1 cellular context compared by ENCODE assay signal in the genomic region with DNA sequence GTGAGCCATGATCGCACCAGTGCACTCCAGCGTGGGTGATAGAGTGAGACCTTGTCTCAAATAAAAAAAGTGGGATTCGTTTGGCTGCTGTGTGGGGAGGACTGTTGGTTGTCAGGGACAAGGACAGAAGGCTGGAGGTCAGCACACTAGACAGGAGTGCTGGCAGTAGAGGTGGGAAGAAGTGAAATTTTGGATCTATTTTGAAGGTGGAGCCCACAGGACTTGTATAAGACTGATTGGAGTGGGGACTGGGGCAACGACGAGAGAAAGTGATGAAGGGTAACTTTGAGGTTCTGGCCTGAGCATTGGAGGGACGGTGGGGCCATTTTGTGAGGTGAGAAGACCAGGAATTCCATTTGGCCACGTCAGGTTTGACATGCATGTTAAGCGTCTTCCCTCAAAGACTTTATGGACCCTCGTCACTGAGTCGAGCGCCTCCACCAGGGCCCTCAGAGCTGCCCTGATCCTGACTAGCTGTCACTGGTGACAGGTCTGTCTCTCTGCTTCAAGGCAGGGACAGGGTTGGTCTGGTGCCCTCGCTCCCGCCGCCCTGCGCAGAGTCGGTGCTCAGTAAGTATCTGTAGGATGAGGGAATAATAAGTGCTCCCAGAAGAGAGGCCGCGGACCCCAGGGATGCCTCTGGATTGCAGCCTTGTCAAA.
TF ChIP-seq lines count a peak whose summit lies in the region.

No MANE protein-coding gene starts in this region.

TF ChIP-seq in HepG2, 621 proteins besides CTCF, POLR2A, EP300 and RAD21 (continues in another document):
- no peak for TF ChIP-seq MAF1 (CRISPR knock-in tag; IDR thresholded peaks at IDR 0.05; ENCODE audit: borderline replicate concordance)
- TF ChIP-seq ISL2 (CRISPR knock-in tag; IDR thresholded peaks at IDR 0.05) = no peak
- no peak for TF ChIP-seq GABPA (IDR thresholded peaks at IDR 0.05; ENCODE audit: low read depth, low read length)
- TF ChIP-seq GABPA (CRISPR knock-in tag; IDR thresholded peaks at IDR 0.05; ENCODE audit: low read depth) = no peak
- TF ChIP-seq NONO (IDR thresholded peaks at IDR 0.05) = no peak
- TF ChIP-seq NONO (CRISPR knock-in tag; conservative IDR thresholded peaks at IDR 0.05) = no peak
- TF ChIP-seq, protein P1, sequence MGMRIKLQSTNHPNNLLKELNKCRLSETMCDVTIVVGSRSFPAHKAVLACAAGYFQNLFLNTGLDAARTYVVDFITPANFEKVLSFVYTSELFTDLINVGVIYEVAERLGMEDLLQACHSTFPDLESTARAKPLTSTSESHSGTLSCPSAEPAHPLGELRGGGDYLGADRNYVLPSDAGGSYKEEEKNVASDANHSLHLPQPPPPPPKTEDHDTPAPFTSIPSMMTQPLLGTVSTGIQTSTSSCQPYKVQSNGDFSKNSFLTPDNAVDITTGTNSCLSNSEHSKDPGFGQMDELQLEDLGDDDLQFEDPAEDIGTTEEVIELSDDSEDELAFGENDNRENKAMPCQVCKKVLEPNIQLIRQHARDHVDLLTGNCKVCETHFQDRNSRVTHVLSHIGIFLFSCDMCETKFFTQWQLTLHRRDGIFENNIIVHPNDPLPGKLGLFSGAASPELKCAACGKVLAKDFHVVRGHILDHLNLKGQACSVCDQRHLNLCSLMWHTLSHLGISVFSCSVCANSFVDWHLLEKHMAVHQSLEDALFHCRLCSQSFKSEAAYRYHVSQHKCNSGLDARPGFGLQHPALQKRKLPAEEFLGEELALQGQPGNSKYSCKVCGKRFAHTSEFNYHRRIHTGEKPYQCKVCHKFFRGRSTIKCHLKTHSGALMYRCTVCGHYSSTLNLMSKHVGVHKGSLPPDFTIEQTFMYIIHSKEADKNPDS (CRISPR knock-in tag; IDR thresholded peaks at IDR 0.05) = no peak
- TF ChIP-seq MEIS1 (CRISPR knock-in tag; IDR thresholded peaks at IDR 0.05; ENCODE audit: borderline replicate concordance) = 0 out of 2 replicates have a peak, but pooled peaks have one; percentile 35
- TF ChIP-seq MEIS2 (CRISPR knock-in tag; IDR thresholded peaks at IDR 0.05) = no peak
- 0 out of 2 replicates have a peak, but pooled peaks have one; percentile 14 for TF ChIP-seq CREB1 (IDR thresholded peaks at IDR 0.05)
- TF ChIP-seq CREB1 (CRISPR knock-in tag; IDR thresholded peaks at IDR 0.05) = no peak
- TF ChIP-seq ZNF253 (CRISPR knock-in tag; IDR thresholded peaks at IDR 0.05; ENCODE audit: borderline replicate concordance) = no peak
- TF ChIP-seq ZNF569 (CRISPR knock-in tag; IDR thresholded peaks at IDR 0.05; ENCODE audit: borderline replicate concordance) = no peak
- no peak for TF ChIP-seq SP5 (CRISPR knock-in tag; IDR thresholded peaks at IDR 0.05; ENCODE audit: borderline replicate concordance, low read depth)
- TF ChIP-seq, protein P2, sequence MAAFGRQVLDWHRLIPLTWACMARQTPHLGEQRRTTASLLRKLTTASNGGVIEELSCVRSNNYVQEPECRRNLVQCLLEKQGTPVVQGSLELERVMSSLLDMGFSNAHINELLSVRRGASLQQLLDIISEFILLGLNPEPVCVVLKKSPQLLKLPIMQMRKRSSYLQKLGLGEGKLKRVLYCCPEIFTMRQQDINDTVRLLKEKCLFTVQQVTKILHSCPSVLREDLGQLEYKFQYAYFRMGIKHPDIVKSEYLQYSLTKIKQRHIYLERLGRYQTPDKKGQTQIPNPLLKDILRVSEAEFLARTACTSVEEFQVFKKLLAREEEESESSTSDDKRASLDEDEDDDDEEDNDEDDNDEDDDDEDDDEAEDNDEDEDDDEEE (CRISPR knock-in tag; IDR thresholded peaks at IDR 0.05) = no peak
- TF ChIP-seq, protein P3, sequence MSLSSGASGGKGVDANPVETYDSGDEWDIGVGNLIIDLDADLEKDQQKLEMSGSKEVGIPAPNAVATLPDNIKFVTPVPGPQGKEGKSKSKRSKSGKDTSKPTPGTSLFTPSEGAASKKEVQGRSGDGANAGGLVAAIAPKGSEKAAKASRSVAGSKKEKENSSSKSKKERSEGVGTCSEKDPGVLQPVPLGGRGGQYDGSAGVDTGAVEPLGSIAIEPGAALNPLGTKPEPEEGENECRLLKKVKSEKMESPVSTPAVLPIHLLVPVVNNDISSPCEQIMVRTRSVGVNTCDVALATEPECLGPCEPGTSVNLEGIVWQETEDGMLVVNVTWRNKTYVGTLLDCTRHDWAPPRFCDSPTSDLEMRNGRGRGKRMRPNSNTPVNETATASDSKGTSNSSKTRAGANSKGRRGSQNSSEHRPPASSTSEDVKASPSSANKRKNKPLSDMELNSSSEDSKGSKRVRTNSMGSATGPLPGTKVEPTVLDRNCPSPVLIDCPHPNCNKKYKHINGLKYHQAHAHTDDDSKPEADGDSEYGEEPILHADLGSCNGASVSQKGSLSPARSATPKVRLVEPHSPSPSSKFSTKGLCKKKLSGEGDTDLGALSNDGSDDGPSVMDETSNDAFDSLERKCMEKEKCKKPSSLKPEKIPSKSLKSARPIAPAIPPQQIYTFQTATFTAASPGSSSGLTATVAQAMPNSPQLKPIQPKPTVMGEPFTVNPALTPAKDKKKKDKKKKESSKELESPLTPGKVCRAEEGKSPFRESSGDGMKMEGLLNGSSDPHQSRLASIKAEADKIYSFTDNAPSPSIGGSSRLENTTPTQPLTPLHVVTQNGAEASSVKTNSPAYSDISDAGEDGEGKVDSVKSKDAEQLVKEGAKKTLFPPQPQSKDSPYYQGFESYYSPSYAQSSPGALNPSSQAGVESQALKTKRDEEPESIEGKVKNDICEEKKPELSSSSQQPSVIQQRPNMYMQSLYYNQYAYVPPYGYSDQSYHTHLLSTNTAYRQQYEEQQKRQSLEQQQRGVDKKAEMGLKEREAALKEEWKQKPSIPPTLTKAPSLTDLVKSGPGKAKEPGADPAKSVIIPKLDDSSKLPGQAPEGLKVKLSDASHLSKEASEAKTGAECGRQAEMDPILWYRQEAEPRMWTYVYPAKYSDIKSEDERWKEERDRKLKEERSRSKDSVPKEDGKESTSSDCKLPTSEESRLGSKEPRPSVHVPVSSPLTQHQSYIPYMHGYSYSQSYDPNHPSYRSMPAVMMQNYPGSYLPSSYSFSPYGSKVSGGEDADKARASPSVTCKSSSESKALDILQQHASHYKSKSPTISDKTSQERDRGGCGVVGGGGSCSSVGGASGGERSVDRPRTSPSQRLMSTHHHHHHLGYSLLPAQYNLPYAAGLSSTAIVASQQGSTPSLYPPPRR (CRISPR knock-in tag; IDR thresholded peaks at IDR 0.05; ENCODE audit: borderline replicate concordance) = no peak
- no peak for TF ChIP-seq CC2D1A (CRISPR knock-in tag; IDR thresholded peaks at IDR 0.05)
- no peak for TF ChIP-seq ZNF12 (CRISPR knock-in tag; IDR thresholded peaks at IDR 0.05)
- TF ChIP-seq GATA4 (IDR thresholded peaks at IDR 0.05; ENCODE audit: borderline replicate concordance, low read depth) = no peak
- TF ChIP-seq, protein P4, sequence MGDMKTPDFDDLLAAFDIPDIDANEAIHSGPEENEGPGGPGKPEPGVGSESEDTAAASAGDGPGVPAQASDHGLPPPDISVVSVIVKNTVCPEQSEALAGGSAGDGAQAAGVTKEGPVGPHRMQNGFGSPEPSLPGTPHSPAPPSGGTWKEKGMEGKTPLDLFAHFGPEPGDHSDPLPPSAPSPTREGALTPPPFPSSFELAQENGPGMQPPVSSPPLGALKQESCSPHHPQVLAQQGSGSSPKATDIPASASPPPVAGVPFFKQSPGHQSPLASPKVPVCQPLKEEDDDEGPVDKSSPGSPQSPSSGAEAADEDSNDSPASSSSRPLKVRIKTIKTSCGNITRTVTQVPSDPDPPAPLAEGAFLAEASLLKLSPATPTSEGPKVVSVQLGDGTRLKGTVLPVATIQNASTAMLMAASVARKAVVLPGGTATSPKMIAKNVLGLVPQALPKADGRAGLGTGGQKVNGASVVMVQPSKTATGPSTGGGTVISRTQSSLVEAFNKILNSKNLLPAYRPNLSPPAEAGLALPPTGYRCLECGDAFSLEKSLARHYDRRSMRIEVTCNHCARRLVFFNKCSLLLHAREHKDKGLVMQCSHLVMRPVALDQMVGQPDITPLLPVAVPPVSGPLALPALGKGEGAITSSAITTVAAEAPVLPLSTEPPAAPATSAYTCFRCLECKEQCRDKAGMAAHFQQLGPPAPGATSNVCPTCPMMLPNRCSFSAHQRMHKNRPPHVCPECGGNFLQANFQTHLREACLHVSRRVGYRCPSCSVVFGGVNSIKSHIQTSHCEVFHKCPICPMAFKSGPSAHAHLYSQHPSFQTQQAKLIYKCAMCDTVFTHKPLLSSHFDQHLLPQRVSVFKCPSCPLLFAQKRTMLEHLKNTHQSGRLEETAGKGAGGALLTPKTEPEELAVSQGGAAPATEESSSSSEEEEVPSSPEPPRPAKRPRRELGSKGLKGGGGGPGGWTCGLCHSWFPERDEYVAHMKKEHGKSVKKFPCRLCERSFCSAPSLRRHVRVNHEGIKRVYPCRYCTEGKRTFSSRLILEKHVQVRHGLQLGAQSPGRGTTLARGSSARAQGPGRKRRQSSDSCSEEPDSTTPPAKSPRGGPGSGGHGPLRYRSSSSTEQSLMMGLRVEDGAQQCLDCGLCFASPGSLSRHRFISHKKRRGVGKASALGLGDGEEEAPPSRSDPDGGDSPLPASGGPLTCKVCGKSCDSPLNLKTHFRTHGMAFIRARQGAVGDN (CRISPR knock-in tag; IDR thresholded peaks at IDR 0.05) = no peak
- no peak for TF ChIP-seq HMG20A (CRISPR knock-in tag; IDR thresholded peaks at IDR 0.05; ENCODE audit: borderline replicate concordance)
- TF ChIP-seq JARID2 (CRISPR knock-in tag; IDR thresholded peaks at IDR 0.05; ENCODE audit: insufficient replicate concordance) = no peak
- peak; percentile 23; the same call in 1 of the 2 replicates for TF ChIP-seq KDM5A (IDR thresholded peaks at IDR 0.05; ENCODE audit: borderline replicate concordance, low read length)
- TF ChIP-seq SALL1 (CRISPR knock-in tag; IDR thresholded peaks at IDR 0.05) = no peak
- TF ChIP-seq ZNF451 (CRISPR knock-in tag; IDR thresholded peaks at IDR 0.05) = no peak
- TF ChIP-seq ARID2 (CRISPR knock-in tag; IDR thresholded peaks at IDR 0.05; ENCODE audit: borderline replicate concordance) = no peak
- no peak for TF ChIP-seq MIER2 (CRISPR knock-in tag; IDR thresholded peaks at IDR 0.05)
- no peak for TF ChIP-seq SRSF4 (IDR thresholded peaks at IDR 0.05; ENCODE audit: low read depth, low read length, poor library complexity, severe bottlenecking)
- no peak for TF ChIP-seq SATB2 (CRISPR knock-in tag; IDR thresholded peaks at IDR 0.05)
- TF ChIP-seq ARNT (IDR thresholded peaks at IDR 0.05) = no peak
- TF ChIP-seq, protein P5, sequence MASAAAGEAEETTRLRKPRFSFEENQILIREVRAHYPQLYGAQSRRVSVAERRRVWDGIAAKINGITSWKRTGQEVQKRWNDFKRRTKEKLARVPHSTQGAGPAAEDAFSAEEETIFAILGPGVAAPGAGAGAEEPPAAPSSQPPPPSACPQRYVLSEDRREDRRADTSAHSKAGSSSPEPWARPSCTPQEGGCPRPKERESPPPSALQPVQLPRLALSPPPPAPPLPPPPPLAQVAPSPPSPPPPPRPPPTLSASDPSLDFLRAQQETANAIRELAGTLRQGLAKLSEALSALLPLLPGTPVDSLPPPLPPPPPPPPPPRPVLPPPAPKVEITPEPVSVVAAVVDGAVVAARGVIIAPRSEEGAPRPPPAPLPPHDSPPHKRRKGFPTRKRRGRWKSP (CRISPR knock-in tag; IDR thresholded peaks at IDR 0.05) = no peak
- TF ChIP-seq, protein P6, sequence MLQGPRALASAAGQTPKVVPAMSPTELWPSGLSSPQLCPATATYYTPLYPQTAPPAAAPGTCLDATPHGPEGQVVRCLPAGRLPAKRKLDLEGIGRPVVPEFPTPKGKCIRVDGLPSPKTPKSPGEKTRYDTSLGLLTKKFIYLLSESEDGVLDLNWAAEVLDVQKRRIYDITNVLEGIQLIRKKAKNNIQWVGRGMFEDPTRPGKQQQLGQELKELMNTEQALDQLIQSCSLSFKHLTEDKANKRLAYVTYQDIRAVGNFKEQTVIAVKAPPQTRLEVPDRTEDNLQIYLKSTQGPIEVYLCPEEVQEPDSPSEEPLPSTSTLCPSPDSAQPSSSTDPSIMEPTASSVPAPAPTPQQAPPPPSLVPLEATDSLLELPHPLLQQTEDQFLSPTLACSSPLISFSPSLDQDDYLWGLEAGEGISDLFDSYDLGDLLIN (CRISPR knock-in tag; IDR thresholded peaks at IDR 0.05; ENCODE audit: borderline replicate concordance) = no peak
- TF ChIP-seq, protein P7, sequence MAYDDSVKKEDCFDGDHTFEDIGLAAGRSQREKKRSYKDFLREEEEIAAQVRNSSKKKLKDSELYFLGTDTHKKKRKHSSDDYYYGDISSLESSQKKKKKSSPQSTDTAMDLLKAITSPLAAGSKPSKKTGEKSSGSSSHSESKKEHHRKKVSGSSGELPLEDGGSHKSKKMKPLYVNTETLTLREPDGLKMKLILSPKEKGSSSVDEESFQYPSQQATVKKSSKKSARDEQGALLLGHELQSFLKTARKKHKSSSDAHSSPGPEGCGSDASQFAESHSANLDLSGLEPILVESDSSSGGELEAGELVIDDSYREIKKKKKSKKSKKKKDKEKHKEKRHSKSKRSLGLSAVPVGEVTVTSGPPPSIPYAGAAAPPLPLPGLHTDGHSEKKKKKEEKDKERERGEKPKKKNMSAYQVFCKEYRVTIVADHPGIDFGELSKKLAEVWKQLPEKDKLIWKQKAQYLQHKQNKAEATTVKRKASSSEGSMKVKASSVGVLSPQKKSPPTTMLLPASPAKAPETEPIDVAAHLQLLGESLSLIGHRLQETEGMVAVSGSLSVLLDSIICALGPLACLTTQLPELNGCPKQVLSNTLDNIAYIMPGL (CRISPR knock-in tag; IDR thresholded peaks at IDR 0.05; ENCODE audit: borderline replicate concordance in 1 of 2, low read depth in 1 of 2) = peak in 1 of 2 experiments; percentile 32; a peak in 1 of 4 replicates
- no peak for TF ChIP-seq TAF1 (CRISPR knock-in tag; IDR thresholded peaks at IDR 0.05)
- TF ChIP-seq KMT2B (CRISPR knock-in tag; IDR thresholded peaks at IDR 0.05) = no peak
- no peak for TF ChIP-seq NCOA1 (CRISPR knock-in tag; IDR thresholded peaks at IDR 0.05)
- TF ChIP-seq STAG1 (CRISPR knock-in tag; IDR thresholded peaks at IDR 0.05) = no peak
- TF ChIP-seq HNRNPK (IDR thresholded peaks at IDR 0.05; ENCODE audit: low read depth, low read length, poor library complexity, severe bottlenecking) = no peak
- TF ChIP-seq, protein P8, sequence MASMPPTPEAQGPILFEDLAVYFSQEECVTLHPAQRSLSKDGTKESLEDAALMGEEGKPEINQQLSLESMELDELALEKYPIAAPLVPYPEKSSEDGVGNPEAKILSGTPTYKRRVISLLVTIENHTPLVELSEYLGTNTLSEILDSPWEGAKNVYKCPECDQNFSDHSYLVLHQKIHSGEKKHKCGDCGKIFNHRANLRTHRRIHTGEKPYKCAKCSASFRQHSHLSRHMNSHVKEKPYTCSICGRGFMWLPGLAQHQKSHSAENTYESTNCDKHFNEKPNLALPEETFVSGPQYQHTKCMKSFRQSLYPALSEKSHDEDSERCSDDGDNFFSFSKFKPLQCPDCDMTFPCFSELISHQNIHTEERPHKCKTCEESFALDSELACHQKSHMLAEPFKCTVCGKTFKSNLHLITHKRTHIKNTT (CRISPR knock-in tag; IDR thresholded peaks at IDR 0.05) = no peak
- TF ChIP-seq, protein P9, sequence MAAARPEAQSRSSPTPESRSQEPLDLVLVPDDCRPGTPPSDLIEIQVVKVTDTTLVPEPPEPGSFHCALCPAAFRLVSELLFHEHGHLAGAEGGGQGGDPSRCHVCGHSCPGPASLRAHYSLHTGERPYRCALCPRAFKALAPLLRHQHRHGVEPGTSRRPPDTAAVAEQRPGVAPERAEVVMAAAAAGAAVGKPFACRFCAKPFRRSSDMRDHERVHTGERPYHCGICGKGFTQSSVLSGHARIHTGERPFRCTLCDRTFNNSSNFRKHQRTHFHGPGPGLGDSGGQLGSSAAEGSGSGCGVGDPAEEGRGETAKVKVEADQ (CRISPR knock-in tag; IDR thresholded peaks at IDR 0.05; ENCODE audit: borderline replicate concordance) = no peak
- no peak for TF ChIP-seq ZSCAN21 (CRISPR knock-in tag; IDR thresholded peaks at IDR 0.05; ENCODE audit: borderline replicate concordance)
- TF ChIP-seq SALL2 (CRISPR knock-in tag; IDR thresholded peaks at IDR 0.05) = no peak
- no peak for TF ChIP-seq MAFK (conservative IDR thresholded peaks at IDR 0.05 in 1 of 2, IDR thresholded peaks at IDR 0.05 in 1 of 2; ENCODE audit: low read length in 2 of 2)
